ENCODE assay signal across 24 cellular contexts in the genomic region with DNA sequence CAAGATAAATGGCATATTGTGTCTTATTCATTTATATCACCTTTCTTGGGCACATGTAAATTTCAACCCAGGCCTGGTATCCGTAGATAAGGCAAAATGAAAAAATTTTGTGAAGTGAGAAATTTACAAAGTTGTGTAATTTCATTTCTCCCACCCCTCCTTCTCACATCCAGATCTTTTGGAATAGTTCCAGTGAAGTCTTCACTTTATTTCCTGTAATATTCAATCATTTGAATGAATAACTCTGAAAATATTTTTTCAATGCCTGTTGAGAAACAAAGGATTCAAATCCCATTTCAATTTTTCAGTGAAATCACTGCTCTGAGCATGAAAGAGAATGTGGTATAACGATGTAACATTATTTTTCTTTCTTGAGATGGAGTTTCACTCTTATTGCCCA. TPM values are rescaled to one million over a fixed set of nuclear protein-coding genes. Genes with fewer than 3 reads are reported as not detected.
"Had no signal": no experiment of that assay in that cellular context is flagged by ENCODE, and none has a peak within 500 bp of the region (broad histone marks: within the 10 kb centered on the region; RNA-seq: fewer than 3 reads in every experiment).

No MANE protein-coding gene starts in this region.

- H3K4me1 ChIP-seq: gastrocnemius medialis, right lobe of liver, stomach, transverse colon had no signal

- DNase-seq: activated CD4-positive, alpha-beta T cell treated with anti-CD3 and anti-CD28 coated beads, Interleukin-2, amount 10 ng/mL, durations not matched to agents 7 days and 5 days; activated CD8-positive, alpha-beta T cell treated with anti-CD3 and anti-CD28 coated beads, Interleukin-2, amount 10 ng/mL, durations not matched to agents 7 days and 5 days; activated naive CD4-positive, alpha-beta T cell; activated naive CD8-positive, alpha-beta T cell treated with anti-CD3 and anti-CD28 coated beads for 36 hours; amygdala; effector CD4-positive, alpha-beta T cell; gastrocnemius medialis; hippocampal formation; left cardiac atrium; nucleus accumbens; right lobe of liver; small intestine; stimulated activated CD4-positive, alpha-beta T cell treated with anti-CD3 and anti-CD28 coated beads, Interleukin-2, amount 100 ng/mL, for 24 hours; stomach; T-cell; transverse colon had no signal

- H3K9me3 ChIP-seq: gastrocnemius medialis, right lobe of liver, stomach, transverse colon had no signal

- ATAC-seq: activated CD4-positive, CD25-positive, alpha-beta regulatory T cell treated with anti-CD3 and anti-CD28 coated beads, Interleukin-2, amount 50 U/mL, for 24 hours; activated CD8-positive, alpha-beta T cell treated with anti-CD3 and anti-CD28 coated beads, Interleukin-2, amount 10 ng/mL, durations not matched to agents 7 days and 5 days; activated T-helper 17 cell treated with anti-CD3 and anti-CD28 coated beads, Interleukin-2, amount 50 U/mL, for 72 hours; gastrocnemius medialis; right lobe of liver; stimulated activated effector memory CD8-positive, alpha-beta T cell treated with anti-CD3 and anti-CD28 coated beads, Interleukin-12 subunit alpha, Interleukin-12 subunit beta, amount 100 ng/mL, for 72 hours; T-cell had no signal

- H3K4me1 Mint-ChIP-seq: nephron; stimulated activated effector memory CD8-positive, alpha-beta T cell treated with anti-CD3 and anti-CD28 coated beads, Interleukin-12 subunit alpha, Interleukin-12 subunit beta, amount 100 ng/mL, for 72 hours had no signal

- H3K9me3 Mint-ChIP-seq: activated CD4-positive, alpha-beta T cell treated with anti-CD3 and anti-CD28 coated beads, Interleukin-2, amount 10 ng/mL, durations not matched to agents 7 days and 5 days; activated T-helper 17 cell treated with anti-CD3 and anti-CD28 coated beads, Interleukin-2, amount 50 U/mL, for 72 hours; dendritic cell treated with granulocyte-macrophage colony-stimulating factor and Interleukin-4, amounts not matched to agents 40 ng/mL and 50 ng/mL, for 4 days; memory B cell; nephron; stimulated activated effector memory CD8-positive, alpha-beta T cell treated with anti-CD3 and anti-CD28 coated beads, Interleukin-12 subunit alpha, Interleukin-12 subunit beta, amount 100 ng/mL, for 72 hours; T-cell had no signal

- H3K4me3 Mint-ChIP-seq: activated CD4-positive, alpha-beta T cell treated with anti-CD3 and anti-CD28 coated beads, Interleukin-2, amount 10 ng/mL, durations not matched to agents 7 days and 5 days; activated CD8-positive, alpha-beta T cell treated with anti-CD3 and anti-CD28 coated beads, Interleukin-2, amount 10 ng/mL, durations not matched to agents 7 days and 5 days; activated naive CD8-positive, alpha-beta T cell treated with anti-CD3 and anti-CD28 coated beads for 36 hours; activated T-helper 17 cell treated with anti-CD3 and anti-CD28 coated beads, Interleukin-2, amount 50 U/mL, for 72 hours; dendritic cell treated with granulocyte-macrophage colony-stimulating factor and Interleukin-4, amounts not matched to agents 40 ng/mL and 50 ng/mL, for 4 days; memory B cell; nephron; stimulated activated effector memory CD8-positive, alpha-beta T cell treated with anti-CD3 and anti-CD28 coated beads, Interleukin-12 subunit alpha, Interleukin-12 subunit beta, amount 100 ng/mL, for 72 hours; T-cell; T-helper 2 cell treated with Interferon-gamma antibody and Interleukin-4, amounts not matched to agents 5 μg/mL and 100 μg/mL, for 36 hours had no signal

- H3K36me3 Mint-ChIP-seq: stimulated activated effector memory CD8-positive, alpha-beta T cell treated with anti-CD3 and anti-CD28 coated beads, Interleukin-12 subunit alpha, Interleukin-12 subunit beta, amount 100 ng/mL, for 72 hours; T-cell had no signal

- H3K27ac Mint-ChIP-seq: activated CD4-positive, alpha-beta T cell treated with anti-CD3 and anti-CD28 coated beads, Interleukin-2, amount 10 ng/mL, durations not matched to agents 7 days and 5 days; activated CD8-positive, alpha-beta T cell treated with anti-CD3 and anti-CD28 coated beads, Interleukin-2, amount 10 ng/mL, durations not matched to agents 7 days and 5 days; activated naive CD8-positive, alpha-beta T cell treated with anti-CD3 and anti-CD28 coated beads for 36 hours; activated T-helper 17 cell treated with anti-CD3 and anti-CD28 coated beads, Interleukin-2, amount 50 U/mL, for 72 hours; dendritic cell treated with granulocyte-macrophage colony-stimulating factor and Interleukin-4, amounts not matched to agents 40 ng/mL and 50 ng/mL, for 4 days; memory B cell; nephron; stimulated activated effector memory CD8-positive, alpha-beta T cell treated with anti-CD3 and anti-CD28 coated beads, Interleukin-12 subunit alpha, Interleukin-12 subunit beta, amount 100 ng/mL, for 72 hours; T-cell; T-helper 2 cell treated with Interferon-gamma antibody and Interleukin-4, amounts not matched to agents 5 μg/mL and 100 μg/mL, for 36 hours had no signal

- H3K4me3 ChIP-seq: gastrocnemius medialis, right lobe of liver, stomach, transverse colon had no signal

- H3K27ac ChIP-seq: gastrocnemius medialis, right lobe of liver, stomach, transverse colon, VCaP had no signal

- H3K36me3 ChIP-seq: gastrocnemius medialis, right lobe of liver, stomach, transverse colon had no signal

- H3K27me3 Mint-ChIP-seq: activated CD4-positive, alpha-beta T cell treated with anti-CD3 and anti-CD28 coated beads, Interleukin-2, amount 10 ng/mL, durations not matched to agents 7 days and 5 days; activated naive CD8-positive, alpha-beta T cell treated with anti-CD3 and anti-CD28 coated beads for 36 hours; activated T-helper 17 cell treated with anti-CD3 and anti-CD28 coated beads, Interleukin-2, amount 50 U/mL, for 72 hours; dendritic cell treated with granulocyte-macrophage colony-stimulating factor and Interleukin-4, amounts not matched to agents 40 ng/mL and 50 ng/mL, for 4 days; memory B cell; T-cell had no signal

- H3K27me3 ChIP-seq: gastrocnemius medialis, right lobe of liver, stomach, transverse colon had no signal

RNA-seq across cellular contexts. Expression of gene BTLA, which starts 53.4 kb away (rescaled TPM):
- total RNA-seq: gastrocnemius medialis had no signal
